16 cellular contexts compared by ENCODE assay signal in genomic region chr9:36218411-36218901, GRCh38. TPM values are rescaled to one million over a fixed set of nuclear protein-coding genes. Genes with fewer than 3 reads are reported as not detected.
DNase-seq lines count a peak whose midpoint lies in the region; ATAC-seq and TF ChIP-seq lines count a peak whose summit lies in the region.
"Had no signal": no experiment of that assay in that cellular context is flagged by ENCODE, and none has a peak within 500 bp of the region (broad histone marks: within the 10 kb centered on the region; RNA-seq: fewer than 3 reads in every experiment).

No MANE protein-coding gene starts in this region.

- CTCF ChIA-PET in activated CD4-positive, alpha-beta T cell treated with anti-CD3 and anti-CD28 coated beads, Interleukin-2, amount 10 ng/mL, durations not matched to agents 7 days and 5 days (lab: Charles Lee) = interaction anchor here (0.8 to 2.0 kb wide), 3 partner anchors 10 to 28 kb away, joined by 3 to 7 read pairs (median 6); partner anchors contain the start of gene CLTA

- TF ChIP-seq CTCF in GM13976 (IDR thresholded peaks at IDR 0.05; ENCODE audit: borderline replicate concordance, control extremely low read depth, extremely low read depth, insufficient read depth, missing control alignments) = no peak

- H3K27me3 Mint-ChIP-seq in activated CD4-positive, alpha-beta T cell treated with anti-CD3 and anti-CD28 coated beads, Interleukin-2, amount 10 ng/mL, durations not matched to agents 7 days and 5 days = no peaks in the 10 kb centered on the region
- no peaks in the 10 kb centered on the region for H3K27me3 Mint-ChIP-seq in T-helper 17 cell
- no peaks in the 10 kb centered on the region for H3K27me3 Mint-ChIP-seq in dendritic cell treated with granulocyte-macrophage colony-stimulating factor and Interleukin-4, amounts not matched to agents 40 ng/mL and 50 ng/mL, for 4 days
- H3K27me3 Mint-ChIP-seq in stimulated activated memory B cell treated with anti-CD40 and anti-IgM and Interleukin-4, amounts not matched to agents 10 μg/mL and 1 μg/mL and 100 μg/mL, for 72 hours = no peaks in the 10 kb centered on the region
- H3K27me3 Mint-ChIP-seq: effector memory CD8-positive, alpha-beta T cell had no signal

- H3K9me3 ChIP-seq in T-helper 17 cell (ENCODE audit: control insufficient read depth, low read length, poor library complexity, severe bottlenecking) = no peaks in the 10 kb centered on the region

- peaks cover 52% of the 10 kb centered on the region for H3K4me1 Mint-ChIP-seq in activated CD4-positive, alpha-beta T cell treated with anti-CD3 and anti-CD28 coated beads, Interleukin-2, amount 10 ng/mL, durations not matched to agents 7 days and 5 days
- H3K4me1 Mint-ChIP-seq in T-helper 17 cell = peaks cover 29% of the 10 kb centered on the region
- H3K4me1 Mint-ChIP-seq in dendritic cell treated with granulocyte-macrophage colony-stimulating factor and Interleukin-4, amounts not matched to agents 40 ng/mL and 50 ng/mL, for 4 days (ENCODE audit: low read depth) = peaks cover 26% of the 10 kb centered on the region
- peaks cover 17% of the 10 kb centered on the region for H3K4me1 Mint-ChIP-seq in stimulated activated memory B cell treated with anti-CD40 and anti-IgM and Interleukin-4, amounts not matched to agents 10 μg/mL and 1 μg/mL and 100 μg/mL, for 72 hours

- intact Hi-C loops in dendritic cell treated with granulocyte-macrophage colony-stimulating factor and Interleukin-4, amounts not matched to agents 40 ng/mL and 50 ng/mL, for 4 days (cut with micrococcal nuclease) = no loop called here

- peaks cover 78% of the 10 kb centered on the region for H3K36me3 Mint-ChIP-seq in activated CD4-positive, alpha-beta T cell treated with anti-CD3 and anti-CD28 coated beads, Interleukin-2, amount 10 ng/mL, durations not matched to agents 7 days and 5 days (ENCODE audit: low read depth)
- peaks cover 17% of the 10 kb centered on the region for H3K36me3 Mint-ChIP-seq in T-helper 17 cell (ENCODE audit: low read depth)
- peaks cover 92% of the 10 kb centered on the region for H3K36me3 Mint-ChIP-seq in dendritic cell treated with granulocyte-macrophage colony-stimulating factor and Interleukin-4, amounts not matched to agents 40 ng/mL and 50 ng/mL, for 4 days (ENCODE audit: low read depth)
- peaks cover 55% of the 10 kb centered on the region for H3K36me3 Mint-ChIP-seq in stimulated activated memory B cell treated with anti-CD40 and anti-IgM and Interleukin-4, amounts not matched to agents 10 μg/mL and 1 μg/mL and 100 μg/mL, for 72 hours

- peak overlapping the region; percentile 81 for H3K27ac Mint-ChIP-seq in activated CD4-positive, alpha-beta T cell treated with anti-CD3 and anti-CD28 coated beads, Interleukin-2, amount 10 ng/mL, durations not matched to agents 7 days and 5 days
- peak overlapping the region; percentile 94 for H3K27ac Mint-ChIP-seq in T-helper 17 cell
- H3K27ac Mint-ChIP-seq in dendritic cell treated with granulocyte-macrophage colony-stimulating factor and Interleukin-4, amounts not matched to agents 40 ng/mL and 50 ng/mL, for 4 days = peak overlapping the region; percentile 2
- H3K27ac Mint-ChIP-seq in stimulated activated memory B cell treated with anti-CD40 and anti-IgM and Interleukin-4, amounts not matched to agents 10 μg/mL and 1 μg/mL and 100 μg/mL, for 72 hours = peak overlapping the region; percentile 12

- H3K9me3 Mint-ChIP-seq in activated CD4-positive, alpha-beta T cell treated with anti-CD3 and anti-CD28 coated beads, Interleukin-2, amount 10 ng/mL, durations not matched to agents 7 days and 5 days = peaks cover 11% of the 10 kb centered on the region
- H3K9me3 Mint-ChIP-seq in dendritic cell treated with granulocyte-macrophage colony-stimulating factor and Interleukin-4, amounts not matched to agents 40 ng/mL and 50 ng/mL, for 4 days = no peaks in the 10 kb centered on the region
- H3K9me3 Mint-ChIP-seq in stimulated activated memory B cell treated with anti-CD40 and anti-IgM and Interleukin-4, amounts not matched to agents 10 μg/mL and 1 μg/mL and 100 μg/mL, for 72 hours = peaks cover 3% of the 10 kb centered on the region
- H3K9me3 Mint-ChIP-seq: effector memory CD8-positive, alpha-beta T cell had no signal

- DNase-seq in activated CD4-positive, alpha-beta T cell treated with anti-CD3 and anti-CD28 coated beads, Interleukin-2, amount 10 ng/mL, durations not matched to agents 7 days and 5 days = peak; percentile 43
- no peak for DNase-seq in activated CD4-positive, alpha-beta T cell treated with anti-CD3 and anti-CD28 coated beads for 48 hours
- DNase-seq in T-helper 17 cell (no peak), SIG-M5 treated with dmso at 0.1 percent for 504 hours (lab: John Stamatoyannopoulos, UW; ENCODE audit: unreplicated experiment) (no peak), GM13976 (ENCODE audit: low spot score) (no peak), ecto neural progenitor cell (ENCODE audit: low spot score) (no peak)
- DNase-seq: activated CD4-positive, alpha-beta T cell treated with anti-CD3 and anti-CD28 coated beads, Interleukin-2, amount 50 U/mL, for 1 hour; amniotic stem cell; effector memory CD8-positive, alpha-beta T cell; GM23248; uterus had no signal

- POLR2A ChIA-PET in activated CD4-positive, alpha-beta T cell treated with anti-CD3 and anti-CD28 coated beads, Interleukin-2, amount 10 ng/mL, durations not matched to agents 7 days and 5 days (lab: Charles Lee) = no interaction called here

- H3K4me3 Mint-ChIP-seq in activated CD4-positive, alpha-beta T cell treated with anti-CD3 and anti-CD28 coated beads, Interleukin-2, amount 10 ng/mL, durations not matched to agents 7 days and 5 days = peak overlapping the region; percentile 1
- peak overlapping the region; percentile 52 for H3K4me3 Mint-ChIP-seq in T-helper 17 cell
- H3K4me3 Mint-ChIP-seq in dendritic cell treated with granulocyte-macrophage colony-stimulating factor and Interleukin-4, amounts not matched to agents 40 ng/mL and 50 ng/mL, for 4 days = no peak overlapping the region
- no peak overlapping the region for H3K4me3 Mint-ChIP-seq in stimulated activated memory B cell treated with anti-CD40 and anti-IgM and Interleukin-4, amounts not matched to agents 10 μg/mL and 1 μg/mL and 100 μg/mL, for 72 hours
- H3K4me3 Mint-ChIP-seq: effector memory CD8-positive, alpha-beta T cell had no signal

- in situ Hi-C loops in GM13976 (cut with MboI; ENCODE audit: low sequenced_read_pairs, unreplicated experiment) = no loop called here

- ATAC-seq in T-helper 17 cell = peak; percentile 40
- no peak for ATAC-seq in stimulated activated memory B cell treated with anti-CD40 and anti-IgM and Interleukin-4, amounts not matched to agents 10 μg/mL and 1 μg/mL and 100 μg/mL, for 72 hours
- ATAC-seq: effector memory CD8-positive, alpha-beta T cell; GM12878 had no signal

RNA-seq across cellular contexts. Expression of gene CLTA, which starts 27.7 kb away (rescaled TPM):
- 100 to 1,000 TPM; 156 to 158 TPM for total RNA-seq in activated CD4-positive, alpha-beta T cell treated with anti-CD3 and anti-CD28 coated beads, Interleukin-2, amount 10 ng/mL, durations not matched to agents 7 days and 5 days
- total RNA-seq in T-helper 17 cell = 10 to 100 TPM; 30.3 to 43.4 TPM

RNA-seq across cellular contexts. Expression of gene GNE, which starts 39.8 kb away (rescaled TPM):
- total RNA-seq in activated CD4-positive, alpha-beta T cell treated with anti-CD3 and anti-CD28 coated beads, Interleukin-2, amount 10 ng/mL, durations not matched to agents 7 days and 5 days = 10 to 100 TPM; 14.8 to 15.8 TPM
- 10 to 100 TPM; 13.3 to 15.4 TPM for total RNA-seq in T-helper 17 cell

RNA-seq across cellular contexts. Expression of gene CCIN, which starts 49.3 kb away (rescaled TPM):
- total RNA-seq in activated CD4-positive, alpha-beta T cell treated with anti-CD3 and anti-CD28 coated beads, Interleukin-2, amount 10 ng/mL, durations not matched to agents 7 days and 5 days = under 1 TPM in 1 of 2 experiments, not detected in 1; 0.17 TPM
- 1 to 10 TPM in 1 of 2 donors, under 1 TPM in 1; 0.50 to 1.4 TPM for total RNA-seq in T-helper 17 cell
- total RNA-seq: GM12878, HT1080, SK-MEL-5 had no signal

Comparison
In these comparisons a context has a peak if more than half of its experiments do, and no peak if none do; other contexts are left out.
1. H3K27ac Mint-ChIP-seq: peak in every context shown above with its lines; median percentile 94 in T-helper 17 cell; 81 in activated CD4-positive, alpha-beta T cell treated with anti-CD3 and anti-CD28 coated beads, Interleukin-2, amount 10 ng/mL, durations not matched to agents 7 days and 5 days; 12 in stimulated activated memory B cell treated with anti-CD40 and anti-IgM and Interleukin-4, amounts not matched to agents 10 μg/mL and 1 μg/mL and 100 μg/mL, for 72 hours; 2 in dendritic cell treated with granulocyte-macrophage colony-stimulating factor and Interleukin-4, amounts not matched to agents 40 ng/mL and 50 ng/mL, for 4 days.
2. H3K4me3 Mint-ChIP-seq: peak in activated CD4-positive, alpha-beta T cell treated with anti-CD3 and anti-CD28 coated beads, Interleukin-2, amount 10 ng/mL, durations not matched to agents 7 days and 5 days (single experiment) and T-helper 17 cell (single experiment); none in dendritic cell treated with granulocyte-macrophage colony-stimulating factor and Interleukin-4, amounts not matched to agents 40 ng/mL and 50 ng/mL, for 4 days (single experiment) and stimulated activated memory B cell treated with anti-CD40 and anti-IgM and Interleukin-4, amounts not matched to agents 10 μg/mL and 1 μg/mL and 100 μg/mL, for 72 hours (single experiment).